1 cellular context compared by ENCODE assay signal in the genomic region with DNA sequence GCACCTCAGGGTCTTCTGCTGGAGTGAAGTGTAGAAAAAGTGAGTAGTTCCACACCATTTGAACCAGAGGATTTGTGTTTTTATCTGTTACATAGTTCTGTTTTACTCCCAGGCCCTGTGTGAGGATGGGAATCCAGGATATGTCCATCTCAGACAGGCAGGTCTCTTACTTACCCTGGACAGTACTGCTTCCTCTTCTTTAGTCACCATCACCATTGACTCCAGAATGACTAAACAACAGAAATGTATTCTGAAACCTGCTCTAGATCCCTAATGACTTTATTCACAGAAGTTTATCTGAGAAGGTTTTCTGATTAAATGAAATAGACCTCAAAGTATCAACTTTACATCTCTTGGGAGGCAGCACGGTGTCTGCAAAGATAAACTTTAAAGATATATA.
TF ChIP-seq lines count a peak whose summit lies in the region.

No MANE protein-coding gene starts in this region.

TF ChIP-seq in GM23338, 12 proteins besides CTCF, POLR2A, EP300 and RAD21 (continued from another document):
- no peak for TF ChIP-seq ZNF462 (CRISPR knock-in tag; IDR thresholded peaks at IDR 0.05)
- no peak for TF ChIP-seq NANOG (IDR thresholded peaks at IDR 0.05; ENCODE audit: borderline replicate concordance)
- no peak for TF ChIP-seq JUNB (IDR thresholded peaks at IDR 0.05; ENCODE audit: unreplicated experiment)
- TF ChIP-seq POLR2AphosphoS5 (IDR thresholded peaks at IDR 0.05; ENCODE audit: low read depth): no peak
- no peak for TF ChIP-seq EZH2phosphoT487 (IDR thresholded peaks at IDR 0.05; ENCODE audit: unreplicated experiment)
- TF ChIP-seq ZNF114 (CRISPR knock-in tag; IDR thresholded peaks at IDR 0.05): no peak
- no peak for TF ChIP-seq CREB1 (CRISPR knock-in tag; IDR thresholded peaks at IDR 0.05; ENCODE audit: low read depth)
- TF ChIP-seq, protein P1, sequence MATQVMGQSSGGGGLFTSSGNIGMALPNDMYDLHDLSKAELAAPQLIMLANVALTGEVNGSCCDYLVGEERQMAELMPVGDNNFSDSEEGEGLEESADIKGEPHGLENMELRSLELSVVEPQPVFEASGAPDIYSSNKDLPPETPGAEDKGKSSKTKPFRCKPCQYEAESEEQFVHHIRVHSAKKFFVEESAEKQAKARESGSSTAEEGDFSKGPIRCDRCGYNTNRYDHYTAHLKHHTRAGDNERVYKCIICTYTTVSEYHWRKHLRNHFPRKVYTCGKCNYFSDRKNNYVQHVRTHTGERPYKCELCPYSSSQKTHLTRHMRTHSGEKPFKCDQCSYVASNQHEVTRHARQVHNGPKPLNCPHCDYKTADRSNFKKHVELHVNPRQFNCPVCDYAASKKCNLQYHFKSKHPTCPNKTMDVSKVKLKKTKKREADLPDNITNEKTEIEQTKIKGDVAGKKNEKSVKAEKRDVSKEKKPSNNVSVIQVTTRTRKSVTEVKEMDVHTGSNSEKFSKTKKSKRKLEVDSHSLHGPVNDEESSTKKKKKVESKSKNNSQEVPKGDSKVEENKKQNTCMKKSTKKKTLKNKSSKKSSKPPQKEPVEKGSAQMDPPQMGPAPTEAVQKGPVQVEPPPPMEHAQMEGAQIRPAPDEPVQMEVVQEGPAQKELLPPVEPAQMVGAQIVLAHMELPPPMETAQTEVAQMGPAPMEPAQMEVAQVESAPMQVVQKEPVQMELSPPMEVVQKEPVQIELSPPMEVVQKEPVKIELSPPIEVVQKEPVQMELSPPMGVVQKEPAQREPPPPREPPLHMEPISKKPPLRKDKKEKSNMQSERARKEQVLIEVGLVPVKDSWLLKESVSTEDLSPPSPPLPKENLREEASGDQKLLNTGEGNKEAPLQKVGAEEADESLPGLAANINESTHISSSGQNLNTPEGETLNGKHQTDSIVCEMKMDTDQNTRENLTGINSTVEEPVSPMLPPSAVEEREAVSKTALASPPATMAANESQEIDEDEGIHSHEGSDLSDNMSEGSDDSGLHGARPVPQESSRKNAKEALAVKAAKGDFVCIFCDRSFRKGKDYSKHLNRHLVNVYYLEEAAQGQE (IDR thresholded peaks at IDR 0.05; ENCODE audit: unreplicated experiment): no peak
